Comparison of ENCODE assay signal across 15 cellular contexts in genomic region chr15:67828969-67829646, GRCh38. TPM values are rescaled to one million over a fixed set of nuclear protein-coding genes. Genes with fewer than 3 reads are reported as not detected.
DNase-seq lines count a peak whose midpoint lies in the region; ATAC-seq and TF ChIP-seq lines count a peak whose summit lies in the region.
"Had no signal": no experiment of that assay in that cellular context is flagged by ENCODE, and none has a peak within 500 bp of the region (broad histone marks: within the 10 kb centered on the region; RNA-seq: fewer than 3 reads in every experiment).

No MANE protein-coding gene starts in this region.

- no peak overlapping the region for H3K27ac ChIP-seq in hepatocyte
- H3K27ac ChIP-seq in sigmoid colon: no peak overlapping the region
- no peak overlapping the region for H3K27ac ChIP-seq in esophagus muscularis mucosa (replicated peaks in 1 of 4)
- H3K27ac ChIP-seq in WERI-Rb-1: no peak overlapping the region

- intact Hi-C loops in sigmoid colon (cut with DNase I) (no loop called here), left cardiac atrium (cut with DNase I) (no loop called here), esophagus muscularis mucosa (cut with DNase I) (no loop called here)

- H3K9me2 ChIP-seq in hepatocyte (replicated peaks; ENCODE audit: insufficient read depth): no peaks in the 10 kb centered on the region

- peaks cover 77% of the 10 kb centered on the region for H3K27me3 Mint-ChIP-seq in activated CD8-positive, alpha-beta T cell treated with anti-CD3 and anti-CD28 coated beads, Interleukin-2, amount 10 ng/mL, durations not matched to agents 7 days and 5 days (ENCODE audit: low read depth)

- POLR2A ChIA-PET in activated CD8-positive, alpha-beta T cell treated with anti-CD3 and anti-CD28 coated beads, Interleukin-2, amount 10 ng/mL, durations not matched to agents 7 days and 5 days (lab: Charles Lee): no interaction called here

- no peak for TF ChIP-seq CTCF in hepatocyte (IDR thresholded peaks at IDR 0.05; ENCODE audit: poor library complexity)
- no peak for TF ChIP-seq CTCF in sigmoid colon (IDR thresholded peaks at IDR 0.05)
- no peak for TF ChIP-seq CTCF in esophagus muscularis mucosa (IDR thresholded peaks at IDR 0.05)
- TF ChIP-seq CTCF in WERI-Rb-1 (IDR thresholded peaks at IDR 0.05; ENCODE audit: low read depth, low read length): no peak

- CTCF ChIA-PET in activated CD8-positive, alpha-beta T cell treated with anti-CD3 and anti-CD28 coated beads, Interleukin-2, amount 10 ng/mL, durations not matched to agents 7 days and 5 days (lab: Charles Lee): no interaction called here

- TF ChIP-seq POLR2A in sigmoid colon (IDR thresholded peaks at IDR 0.05): no peak
- TF ChIP-seq POLR2A in esophagus muscularis mucosa (IDR thresholded peaks at IDR 0.05; ENCODE audit: low read depth): no peak

- peaks cover 44% of the 10 kb centered on the region for H3K4me1 Mint-ChIP-seq in activated CD8-positive, alpha-beta T cell treated with anti-CD3 and anti-CD28 coated beads, Interleukin-2, amount 10 ng/mL, durations not matched to agents 7 days and 5 days (ENCODE audit: low read depth)

- TF ChIP-seq EP300 in sigmoid colon (IDR thresholded peaks at IDR 0.05) (no peak), esophagus muscularis mucosa (IDR thresholded peaks at IDR 0.05) (no peak)

- no peaks in the 10 kb centered on the region for H3K36me3 ChIP-seq in hepatocyte (replicated peaks; ENCODE audit: insufficient read depth, low read depth)
- no peaks in the 10 kb centered on the region for H3K36me3 ChIP-seq in sigmoid colon
- H3K36me3 ChIP-seq in esophagus muscularis mucosa: no peaks in the 10 kb centered on the region
- H3K36me3 ChIP-seq in WERI-Rb-1: no peaks in the 10 kb centered on the region

- DNase-seq in activated CD4-positive, alpha-beta T cell treated with anti-CD3 and anti-CD28 coated beads, Interleukin-2, amount 50 U/mL, for 48 hours: peak; percentile 13 to 15
- no peak for DNase-seq in activated CD4-positive, alpha-beta T cell treated with anti-CD3 and anti-CD28 coated beads, Interleukin-2, amount 50 U/mL, for 1 hour
- DNase-seq in activated CD8-positive, alpha-beta T cell treated with anti-CD3 and anti-CD28 coated beads, Interleukin-2, amount 10 ng/mL, durations not matched to agents 7 days and 5 days: no peak
- DNase-seq in hepatocyte (ENCODE audit: low spot score): no peak
- peak; percentile 45 for DNase-seq in sigmoid colon
- no peak for DNase-seq in left cardiac atrium
- no peak for DNase-seq in esophagus muscularis mucosa (ENCODE audit: extremely low spot score)
- no peak for DNase-seq in WERI-Rb-1
- DNase-seq: DMS 273 treated with DMSO at 0.1 percent for 48 hours; effector CD4-positive, alpha-beta T cell; left ventricle myocardium superior; PC-3 had no signal

- peaks cover 56% of the 10 kb centered on the region for H3K4me1 ChIP-seq in hepatocyte (ENCODE audit: insufficient read depth)
- H3K4me1 ChIP-seq in sigmoid colon: peaks cover 0 to 76% (median 68%) of the 10 kb centered on the region in 4 donors
- peaks cover 64 to 80% (median 78%) of the 10 kb centered on the region in 4 donors for H3K4me1 ChIP-seq in esophagus muscularis mucosa

- H3K27me3 ChIP-seq in hepatocyte (peaks cover 95% of the 10 kb centered on the region), sigmoid colon (peaks cover 95 to 100% (median 100%) of the 10 kb centered on the region in 3 donors), esophagus muscularis mucosa (peaks cover 21 to 100% (median 98%) of the 10 kb centered on the region in 4 donors), WERI-Rb-1 (ENCODE audit: insufficient read depth, low read depth, severe bottlenecking) (peaks cover 68% of the 10 kb centered on the region)

- peaks cover 5% of the 10 kb centered on the region for H3K36me3 Mint-ChIP-seq in activated CD8-positive, alpha-beta T cell treated with anti-CD3 and anti-CD28 coated beads, Interleukin-2, amount 10 ng/mL, durations not matched to agents 7 days and 5 days (ENCODE audit: low read depth)

- H3K79me2 ChIP-seq in hepatocyte: no peaks in the 10 kb centered on the region

- WGBS in hepatocyte (ENCODE audit: low lambda C conversion rate, missing lambda C conversion rate): 9% methylated on average over 52 of the region's 54 CpGs
- 5 to 6% methylated on average over 54 of the region's 54 CpGs for WGBS in sigmoid colon, 2 donors
- WGBS in esophagus muscularis mucosa: 16% methylated on average over 36 of the region's 54 CpGs

- H2AFZ ChIP-seq in hepatocyte: no peak overlapping the region

- peak overlapping the region; percentile 23 for H3K27ac Mint-ChIP-seq in activated CD8-positive, alpha-beta T cell treated with anti-CD3 and anti-CD28 coated beads, Interleukin-2, amount 10 ng/mL, durations not matched to agents 7 days and 5 days

- H3K4me3 ChIP-seq in hepatocyte (no peak overlapping the region), sigmoid colon (no peak overlapping the region), esophagus muscularis mucosa (peak overlapping the region in 2 of 4 donors; percentile 26 to 35), WERI-Rb-1 (ENCODE audit: low read depth, low read length) (no peak overlapping the region)

- H3K4me3 Mint-ChIP-seq in activated CD8-positive, alpha-beta T cell treated with anti-CD3 and anti-CD28 coated beads, Interleukin-2, amount 10 ng/mL, durations not matched to agents 7 days and 5 days: no peak overlapping the region

- H3K9me3 ChIP-seq in hepatocyte (ENCODE audit: low read depth) (no peaks in the 10 kb centered on the region), sigmoid colon (no peaks in the 10 kb centered on the region), esophagus muscularis mucosa (no peaks in the 10 kb centered on the region), WERI-Rb-1 (ENCODE audit: severe bottlenecking) (peaks cover 20% of the 10 kb centered on the region)

- ATAC-seq in activated CD8-positive, alpha-beta T cell treated with anti-CD3 and anti-CD28 coated beads, Interleukin-2, amount 10 ng/mL, durations not matched to agents 7 days and 5 days: no peak
- no peak for ATAC-seq in left cardiac atrium
- ATAC-seq: left ventricle myocardium superior, PC-3 had no signal

- peak overlapping the region; percentile 77 for H3K4me2 ChIP-seq in hepatocyte

- no peaks in the 10 kb centered on the region for H3K9me3 Mint-ChIP-seq in activated CD8-positive, alpha-beta T cell treated with anti-CD3 and anti-CD28 coated beads, Interleukin-2, amount 10 ng/mL, durations not matched to agents 7 days and 5 days (ENCODE audit: insufficient read depth)

- H4K20me1 ChIP-seq in hepatocyte (ENCODE audit: insufficient read depth, poor library complexity, severe bottlenecking): no peaks in the 10 kb centered on the region

RNA-seq across cellular contexts. Expression of gene SKOR1, which starts 3.8 kb away (rescaled TPM):
- under 1 TPM; 0.21 to 0.32 TPM for total RNA-seq in activated CD8-positive, alpha-beta T cell treated with anti-CD3 and anti-CD28 coated beads, Interleukin-2, amount 10 ng/mL, durations not matched to agents 7 days and 5 days
- total RNA-seq in hepatocyte (0.12 and 0.23 TPM in 2 replicates), sigmoid colon (1 to 10 TPM in 2 of 4 donors, under 1 TPM in 1, not detected in 1; 0.99 to 1.6 (median 1.1) TPM), left cardiac atrium (under 1 TPM; 0.09 to 0.29 TPM), esophagus muscularis mucosa (1 to 10 TPM in 1 of 4 donors, under 1 TPM in 3; 0.58 to 1.2 (median 0.84) TPM)
- polyA plus RNA-seq in hepatocyte (0.26 and 0.52 TPM in 2 replicates), sigmoid colon (under 1 TPM in 1 of 3 donors, not detected in 2; 0.25 TPM)
- total RNA-seq: glomerular endothelial cell had no signal

RNA-seq across cellular contexts. Expression of gene RNU6-1, which starts 10.7 kb away (rescaled TPM):
- total RNA-seq in activated CD8-positive, alpha-beta T cell treated with anti-CD3 and anti-CD28 coated beads, Interleukin-2, amount 10 ng/mL, durations not matched to agents 7 days and 5 days: not detected
- total RNA-seq in hepatocyte (not detected in 2 replicates), sigmoid colon (not detected), left cardiac atrium (not detected), esophagus muscularis mucosa (not detected)
- polyA plus RNA-seq in hepatocyte (not detected in 2 replicates), sigmoid colon (not detected)
- total RNA-seq: aorta, glomerular endothelial cell, left ventricle myocardium superior, osteocyte, PC-3 had no signal
- polyA plus RNA-seq: aorta had no signal

Comparison
In these comparisons a context has a peak if more than half of its experiments do, and no peak if none do; other contexts are left out.
1. DNase-seq: peak in activated CD4-positive, alpha-beta T cell treated with anti-CD3 and anti-CD28 coated beads, Interleukin-2, amount 50 U/mL, for 48 hours (2 of 2) and sigmoid colon (single experiment); none in activated CD4-positive, alpha-beta T cell treated with anti-CD3 and anti-CD28 coated beads, Interleukin-2, amount 50 U/mL, for 1 hour (single experiment), activated CD8-positive, alpha-beta T cell treated with anti-CD3 and anti-CD28 coated beads, Interleukin-2, amount 10 ng/mL, durations not matched to agents 7 days and 5 days (single experiment), hepatocyte (single experiment), left cardiac atrium (single experiment), esophagus muscularis mucosa (single experiment) and WERI-Rb-1 (single experiment).